ENCODE assay signal across 28 cellular contexts in genomic region chr7:31076051-31076450, GRCh38. TPM values are rescaled to one million over a fixed set of nuclear protein-coding genes. Genes with fewer than 3 reads are reported as not detected.
"Had no signal": no experiment of that assay in that cellular context is flagged by ENCODE, and none has a peak within 500 bp of the region (broad histone marks: within the 10 kb centered on the region; RNA-seq: fewer than 3 reads in every experiment).

No MANE protein-coding gene starts in this region.

- H3K4me1 ChIP-seq: SJCRH30 had no signal

- H3K36me3 ChIP-seq: brain microvascular endothelial cell, cardiac muscle cell, SJCRH30 had no signal

- H3K9ac ChIP-seq: SK-N-SH had no signal

- H3K9me3 ChIP-seq: SJCRH30, SK-N-SH had no signal

- H3K27me3 ChIP-seq: brain microvascular endothelial cell, cardiac muscle cell had no signal

- ATAC-seq: activated T-cell treated with anti-CD3 and anti-CD28 coated beads, Interleukin-2, amount 50 U/mL, for 4 hours; K562 had no signal

- DNase-seq: activated CD4-positive, alpha-beta memory T cell treated with anti-CD3 and anti-CD28 coated beads for 36 hours; activated CD4-positive, alpha-beta T cell treated with anti-CD3 and anti-CD28 coated beads, Interleukin-2, amount 10 ng/mL, durations not matched to agents 7 days and 5 days; activated CD4-positive, CD25-positive, alpha-beta regulatory T cell; activated CD8-positive, alpha-beta memory T cell treated with anti-CD3 and anti-CD28 coated beads for 24 hours; activated gamma-delta T cell treated with Interleukin-2 at 50 U/mL for 16 hours; activated naive CD4-positive, alpha-beta T cell treated with anti-CD3 and anti-CD28 coated beads, Interleukin-2, amount 10 ng/mL, durations not matched to agents 7 days and 5 days; activated naive CD8-positive, alpha-beta T cell treated with anti-CD3 and anti-CD28 coated beads for 36 hours; activated T-cell treated with anti-CD3 and anti-CD28 coated beads, Interleukin-2, amount 50 U/mL, for 4 hours; brain microvascular endothelial cell; Karpas-422; MM.1S; NCI-H1105; NCI-H1436; NCI-H1694 treated with DMSO at 0.1 percent for 48 hours; NCI-H2029 treated with DMSO at 0.1 percent for 48 hours; NCI-H446; NCI-H524; NCI-H774; Right ventricle myocardium superior; SJCRH30; SK-N-SH; T-helper 1 cell had no signal

- H3K4me3 Mint-ChIP-seq: activated CD4-positive, alpha-beta memory T cell treated with anti-CD3 and anti-CD28 coated beads for 36 hours; activated CD4-positive, alpha-beta T cell treated with anti-CD3 and anti-CD28 coated beads, Interleukin-2, amount 10 ng/mL, durations not matched to agents 7 days and 5 days; activated naive CD4-positive, alpha-beta T cell treated with anti-CD3 and anti-CD28 coated beads, Interleukin-2, amount 10 ng/mL, durations not matched to agents 7 days and 5 days; activated naive CD8-positive, alpha-beta T cell treated with anti-CD3 and anti-CD28 coated beads for 36 hours; activated T-cell treated with anti-CD3 and anti-CD28 coated beads, Interleukin-2, amount 50 U/mL, for 4 hours had no signal

- H3K9me3 Mint-ChIP-seq: activated CD4-positive, alpha-beta memory T cell treated with anti-CD3 and anti-CD28 coated beads for 36 hours; activated CD4-positive, alpha-beta T cell treated with anti-CD3 and anti-CD28 coated beads, Interleukin-2, amount 10 ng/mL, durations not matched to agents 7 days and 5 days; activated naive CD4-positive, alpha-beta T cell treated with anti-CD3 and anti-CD28 coated beads, Interleukin-2, amount 10 ng/mL, durations not matched to agents 7 days and 5 days; activated naive CD8-positive, alpha-beta T cell treated with anti-CD3 and anti-CD28 coated beads for 36 hours; activated T-cell treated with anti-CD3 and anti-CD28 coated beads, Interleukin-2, amount 50 U/mL, for 4 hours had no signal

- H3K27ac Mint-ChIP-seq: activated CD4-positive, alpha-beta memory T cell treated with anti-CD3 and anti-CD28 coated beads for 36 hours; activated CD4-positive, alpha-beta T cell treated with anti-CD3 and anti-CD28 coated beads, Interleukin-2, amount 10 ng/mL, durations not matched to agents 7 days and 5 days; activated naive CD4-positive, alpha-beta T cell treated with anti-CD3 and anti-CD28 coated beads, Interleukin-2, amount 10 ng/mL, durations not matched to agents 7 days and 5 days; activated naive CD8-positive, alpha-beta T cell treated with anti-CD3 and anti-CD28 coated beads for 36 hours had no signal

- H3K4me1 Mint-ChIP-seq: activated CD4-positive, alpha-beta T cell treated with anti-CD3 and anti-CD28 coated beads, Interleukin-2, amount 10 ng/mL, durations not matched to agents 7 days and 5 days; activated naive CD4-positive, alpha-beta T cell treated with anti-CD3 and anti-CD28 coated beads, Interleukin-2, amount 10 ng/mL, durations not matched to agents 7 days and 5 days; activated naive CD8-positive, alpha-beta T cell treated with anti-CD3 and anti-CD28 coated beads for 36 hours had no signal

- H3K4me3 ChIP-seq: cardiac muscle cell, K562, SJCRH30 had no signal

- H3K36me3 Mint-ChIP-seq: activated CD4-positive, alpha-beta memory T cell treated with anti-CD3 and anti-CD28 coated beads for 36 hours; activated naive CD4-positive, alpha-beta T cell treated with anti-CD3 and anti-CD28 coated beads, Interleukin-2, amount 10 ng/mL, durations not matched to agents 7 days and 5 days; activated naive CD8-positive, alpha-beta T cell treated with anti-CD3 and anti-CD28 coated beads for 36 hours had no signal

- H3K27ac ChIP-seq: brain microvascular endothelial cell, cardiac muscle cell, SJCRH30, VCaP had no signal

RNA-seq across cellular contexts. Expression of gene ADCYAP1R1, which starts 23.9 kb away (rescaled TPM):
- total RNA-seq: activated CD4-positive, alpha-beta memory T cell treated with anti-CD3 and anti-CD28 coated beads for 36 hours; activated CD4-positive, alpha-beta T cell treated with anti-CD3 and anti-CD28 coated beads, Interleukin-2, amount 10 ng/mL, durations not matched to agents 7 days and 5 days; activated naive CD8-positive, alpha-beta T cell treated with anti-CD3 and anti-CD28 coated beads for 36 hours; activated T-cell treated with anti-CD3 and anti-CD28 coated beads, Interleukin-2, amount 50 U/mL, for 4 hours; K562; OCI-LY7; RPMI7951; SJCRH30; T-helper 2 cell treated with Interferon-gamma antibody and Interleukin-4, amounts not matched to agents 100 ng/mL and 5 ng/mL, for 36 hours had no signal
